In the genomic region with DNA sequence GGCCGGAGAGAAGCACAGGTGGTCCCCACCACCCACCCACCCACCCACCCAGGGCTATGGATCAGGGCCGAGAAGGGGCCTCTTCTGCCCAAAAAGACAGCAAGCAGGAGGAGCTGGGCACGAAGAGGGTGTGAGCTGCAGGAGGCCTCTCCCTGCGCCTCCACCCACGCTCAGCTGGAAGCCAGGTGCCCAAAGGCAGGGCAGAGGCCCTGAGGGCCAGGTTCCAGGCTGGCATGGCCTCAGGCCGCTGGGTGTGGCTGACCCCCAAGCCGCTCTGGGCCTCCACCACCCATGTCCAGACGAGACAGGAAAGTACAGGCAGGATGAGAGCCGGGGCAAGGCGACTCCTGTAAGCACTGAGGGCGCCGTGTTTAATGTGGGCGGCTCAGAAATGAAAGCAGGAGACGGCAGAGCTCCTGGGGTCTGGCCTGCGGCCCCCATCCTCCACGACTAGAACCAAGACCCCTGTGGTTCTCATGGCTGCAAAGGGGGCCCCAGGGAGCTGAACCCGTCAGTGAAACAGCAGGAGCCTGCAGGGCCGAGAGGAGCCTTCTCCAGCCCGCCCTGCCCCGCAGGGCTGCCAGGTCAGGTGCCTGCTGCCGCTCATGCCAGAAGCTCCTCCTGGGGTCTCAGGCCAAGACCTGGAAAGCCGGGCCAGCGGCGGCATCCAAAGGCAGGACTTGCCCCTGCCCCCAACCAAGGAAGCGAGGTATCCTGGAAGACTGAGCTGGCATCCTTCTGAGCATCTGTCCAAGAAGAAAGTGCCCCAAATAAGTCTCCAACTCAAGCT, we compare ENCODE assay signal across 29 cellular contexts. TPM values are rescaled to one million over a fixed set of nuclear protein-coding genes. Genes with fewer than 3 reads are reported as not detected.
DNase-seq lines count a peak whose midpoint lies in the region; ATAC-seq, FAIRE-seq and TF ChIP-seq lines count a peak whose summit lies in the region.
"Had no signal": no experiment of that assay in that cellular context is flagged by ENCODE, and none has a peak within 500 bp of the region (broad histone marks: within the 10 kb centered on the region; RNA-seq: fewer than 3 reads in every experiment).

No MANE protein-coding gene starts in this region.

- intact Hi-C loops in PC-9 (cut with micrococcal nuclease; ENCODE audit: unreplicated experiment) (loop anchor here (1.0 kb wide), 1 partner anchor 13 kb away; no protein-coding TSS in a partner anchor), stomach (cut with DNase I; ENCODE audit: low total_unique reads) (no loop called here)

- ATAC-seq in esophagus mucosa (peak; percentile 41), T-helper 17 cell (no peak)
- ATAC-seq: GM23338 had no signal

- H3K9me3 ChIP-seq in PC-9 (ENCODE audit: insufficient read depth, low read depth) (no peaks in the 10 kb centered on the region), stomach (no peaks in the 10 kb centered on the region), T-helper 17 cell (ENCODE audit: control insufficient read depth, low read length, poor library complexity, severe bottlenecking) (no peaks in the 10 kb centered on the region)
- H3K9me3 ChIP-seq: BE2C, HAP-1 had no signal

- H4K20me1 ChIP-seq in PC-9 (ENCODE audit: insufficient read depth), result no peaks in the 10 kb centered on the region

- CTCF ChIA-PET in activated naive CD4-positive, alpha-beta T cell treated with anti-CD3 and anti-CD28 coated beads, Interleukin-2, amount 10 ng/mL, durations not matched to agents 7 days and 5 days (lab: Charles Lee), result no interaction called here
- CTCF ChIA-PET in PC-9 (lab: Charles Lee), result interaction anchor here (0.8 to 0.9 kb wide), 2 partner anchors 13 to 102 kb away, joined by 3 to 5 read pairs; no protein-coding TSS in a partner anchor

- H3K4me2 ChIP-seq in PC-9, result peak overlapping the region; percentile 61
- H3K4me2 ChIP-seq: GM23338 had no signal

- TF ChIP-seq POLR2A in stomach (IDR thresholded peaks at IDR 0.05), result no peak
- TF ChIP-seq POLR2A in H54 (IDR thresholded peaks at IDR 0.05; ENCODE audit: low read depth, low read length), result no peak

- H3K27me3 Mint-ChIP-seq in activated naive CD4-positive, alpha-beta T cell treated with anti-CD3 and anti-CD28 coated beads, Interleukin-2, amount 10 ng/mL, durations not matched to agents 7 days and 5 days, result no peaks in the 10 kb centered on the region
- H3K27me3 Mint-ChIP-seq in T-helper 17 cell, result no peaks in the 10 kb centered on the region

- no peaks in the 10 kb centered on the region for H3K9me3 Mint-ChIP-seq in activated naive CD4-positive, alpha-beta T cell treated with anti-CD3 and anti-CD28 coated beads, Interleukin-2, amount 10 ng/mL, durations not matched to agents 7 days and 5 days
- H3K9me3 Mint-ChIP-seq: CD8-positive, alpha-beta memory T cell; GM23338 had no signal

- H3K79me2 ChIP-seq in PC-9 (ENCODE audit: low read depth), result no peaks in the 10 kb centered on the region

- no peak for TF ChIP-seq EP300 in stomach (IDR thresholded peaks at IDR 0.05)

- BruUV-seq in PC-9 (replicated peaks; lab: Mats Ljungman, UMichigan), result no TSS peak

- H3K4me1 ChIP-seq in PC-9 (replicated peaks; ENCODE audit: insufficient read depth) (peaks cover 37% of the 10 kb centered on the region), stomach (peaks cover 0 to 26% (median 18%) of the 10 kb centered on the region in 4 donors)
- H3K4me1 ChIP-seq: BE2C, HAP-1 had no signal

- H3K4me1 Mint-ChIP-seq in activated naive CD4-positive, alpha-beta T cell treated with anti-CD3 and anti-CD28 coated beads, Interleukin-2, amount 10 ng/mL, durations not matched to agents 7 days and 5 days, result no peaks in the 10 kb centered on the region
- peaks cover 2% of the 10 kb centered on the region for H3K4me1 Mint-ChIP-seq in T-helper 17 cell
- H3K4me1 Mint-ChIP-seq: CD14-positive monocyte; CD8-positive, alpha-beta memory T cell; GM23338; IgD-negative memory B cell had no signal

- FAIRE-seq in H54 (lab: Jason Lieb, UNC), result no peak
- FAIRE-seq: GM12891 had no signal

- peak overlapping the region; percentile 65 for H3K27ac Mint-ChIP-seq in activated naive CD4-positive, alpha-beta T cell treated with anti-CD3 and anti-CD28 coated beads, Interleukin-2, amount 10 ng/mL, durations not matched to agents 7 days and 5 days
- no peak overlapping the region for H3K27ac Mint-ChIP-seq in T-helper 17 cell
- H3K27ac Mint-ChIP-seq: CD14-positive monocyte; CD8-positive, alpha-beta memory T cell; GM23338; IgD-negative memory B cell had no signal

- no peaks in the 10 kb centered on the region for H3K36me3 Mint-ChIP-seq in activated naive CD4-positive, alpha-beta T cell treated with anti-CD3 and anti-CD28 coated beads, Interleukin-2, amount 10 ng/mL, durations not matched to agents 7 days and 5 days
- no peaks in the 10 kb centered on the region for H3K36me3 Mint-ChIP-seq in T-helper 17 cell (ENCODE audit: low read depth)
- H3K36me3 Mint-ChIP-seq: CD14-positive monocyte had no signal

- POLR2A ChIA-PET in PC-9 (lab: Charles Lee; ENCODE audit: unreplicated experiment), result interaction anchor here (0.5 to 0.9 kb wide), 3 partner anchors 12 to 1233 kb away, joined by 3 to 7 read pairs (median 4); no protein-coding TSS in a partner anchor

- no peak overlapping the region for H3K4me3 ChIP-seq in PC-9
- H3K4me3 ChIP-seq in stomach, result no peak overlapping the region
- H3K4me3 ChIP-seq: GM23338, HAP-1, SK-N-MC had no signal

- no peak overlapping the region for H3K27ac ChIP-seq in PC-9
- H3K27ac ChIP-seq in stomach, result no peak overlapping the region
- H3K27ac ChIP-seq: 22Rv1, SK-N-MC had no signal

- no peaks in the 10 kb centered on the region for H3K27me3 ChIP-seq in PC-9 (ENCODE audit: insufficient read depth, low read depth)
- no peaks in the 10 kb centered on the region for H3K27me3 ChIP-seq in stomach
- H3K27me3 ChIP-seq: BE2C had no signal

- WGBS in stomach, 5 donors, result 51 to 68% (median 62%) methylated on average over 12 to 25 of the region's 25 CpGs

- H3F3A ChIP-seq in PC-9 (ENCODE audit: insufficient read depth, low read depth), result peaks cover 22% of the 10 kb centered on the region; the same call in 1 of the 2 replicates

- DNase-seq in activated naive CD4-positive, alpha-beta T cell treated with anti-CD3 and anti-CD28 coated beads, Interleukin-2, amount 10 ng/mL, durations not matched to agents 7 days and 5 days, result no peak
- no peak for DNase-seq in activated naive CD4-positive, alpha-beta T cell treated with anti-CD3 and anti-CD28 coated beads, Interleukin-2, amount 50 U/mL, for 16 hours
- peak; percentile 62 to 85 for DNase-seq in PC-9
- DNase-seq in stomach, result peak; percentile 31
- DNase-seq in cortex of kidney (lab: John Stamatoyannopoulos, UW), result no peak
- no peak for DNase-seq in H54 (ENCODE audit: insufficient read length, low spot score)
- DNase-seq in T-helper 17 cell, result no peak
- DNase-seq: ACHN; BE2C; Calu3; CD8-positive, alpha-beta memory T cell; DMS79 treated with DMSO at 0.1 percent for 48 hours; GF-D8; MV-4-11; NCI-H1105; NCI-H1436 treated with DMSO at 0.1 percent for 48 hours; NCI-H187 treated with DMSO at 0.1 percent for 48 hours; NCI-H2107; NCI-H524 treated with DMSO at 0.1 percent for 48 hours; NCI-H774; SIG-M5 had no signal

- H3K9me2 ChIP-seq in PC-9 (ENCODE audit: insufficient read depth), result no peaks in the 10 kb centered on the region

- no peaks in the 10 kb centered on the region for H3K36me3 ChIP-seq in PC-9 (ENCODE audit: low read depth)
- no peaks in the 10 kb centered on the region for H3K36me3 ChIP-seq in stomach
- H3K36me3 ChIP-seq: BE2C, HAP-1 had no signal

- no peak for TF ChIP-seq CTCF in PC-9 (conservative IDR thresholded peaks at IDR 0.05)
- TF ChIP-seq CTCF in stomach (IDR thresholded peaks at IDR 0.05), result no peak

- no peak overlapping the region for H3K4me3 Mint-ChIP-seq in activated naive CD4-positive, alpha-beta T cell treated with anti-CD3 and anti-CD28 coated beads, Interleukin-2, amount 10 ng/mL, durations not matched to agents 7 days and 5 days
- no peak overlapping the region for H3K4me3 Mint-ChIP-seq in T-helper 17 cell
- H3K4me3 Mint-ChIP-seq: CD8-positive, alpha-beta memory T cell; GM23338; IgD-negative memory B cell had no signal

- H2AFZ ChIP-seq in PC-9, result no peak overlapping the region
- H2AFZ ChIP-seq: GM23338 had no signal

RNA-seq across cellular contexts. Expression of a gene that starts 56.0 kb away (rescaled TPM):
- total RNA-seq in PC-9 (2021) (65.3 and 77.6 TPM in 2 replicates), esophagus mucosa (12.5 TPM), stomach (10 to 100 TPM; 14.3 to 57.2 (median 41.1) TPM), T-helper 17 cell (10 to 100 TPM; 63.1 to 63.8 TPM)
- polyA plus RNA-seq in stomach, result 10 to 100 TPM in 2 of 3 donors, 1 to 10 TPM in 1; 2.6 to 18.6 (median 11.3) TPM

Comparison
In these comparisons a context has a peak if more than half of its experiments do, and no peak if none do; other contexts are left out.
1. DNase-seq: peak in PC-9 (2 of 2) and stomach (single experiment); none in activated naive CD4-positive, alpha-beta T cell treated with anti-CD3 and anti-CD28 coated beads, Interleukin-2, amount 10 ng/mL, durations not matched to agents 7 days and 5 days (single experiment), activated naive CD4-positive, alpha-beta T cell treated with anti-CD3 and anti-CD28 coated beads, Interleukin-2, amount 50 U/mL, for 16 hours (single experiment), cortex of kidney (single experiment), H54 (single experiment) and T-helper 17 cell (0 of 3).